17 cellular contexts compared by ENCODE assay signal in the genomic region with DNA sequence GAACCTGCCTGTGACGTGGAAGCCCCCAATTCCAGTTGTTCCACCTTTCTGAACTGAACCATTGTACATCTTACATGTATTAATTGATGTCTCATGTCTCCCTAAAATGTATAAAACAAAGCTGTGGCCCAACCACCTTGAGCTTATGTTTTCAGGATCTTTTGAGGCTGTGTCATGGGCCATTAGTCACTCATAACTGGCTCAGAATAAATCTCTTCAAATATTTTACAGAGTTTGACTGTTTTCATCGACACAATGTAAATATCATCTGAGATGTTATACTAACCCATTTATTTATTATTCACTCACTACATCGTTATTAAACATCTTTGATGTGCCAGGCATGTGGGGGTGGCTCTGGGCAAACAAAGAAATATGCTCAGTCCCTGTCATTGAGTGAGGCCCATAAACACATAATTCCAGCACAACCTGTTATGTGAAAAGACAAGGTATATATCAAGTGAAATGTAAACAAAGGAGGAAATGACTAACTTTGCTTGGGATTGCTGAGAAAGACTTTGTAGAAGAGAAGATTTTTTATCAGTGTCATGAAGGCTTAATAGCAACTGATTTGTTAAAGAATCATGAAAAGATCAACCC. TPM values are rescaled to one million over a fixed set of nuclear protein-coding genes. Genes with fewer than 3 reads are reported as not detected.
A peak's percentile ranks its signal among the peaks of the same experiment; 100 is the strongest.
DNase-seq lines count a peak whose midpoint lies in the region; ATAC-seq and TF ChIP-seq lines count a peak whose summit lies in the region.
"Had no signal": no experiment of that assay in that cellular context is flagged by ENCODE, and none has a peak within 500 bp of the region (broad histone marks: within the 10 kb centered on the region; RNA-seq: fewer than 3 reads in every experiment).

No MANE protein-coding gene starts in this region.

- intact Hi-C loops in PC-3 (cut with micrococcal nuclease) (loop anchor here (2.0 to 5.0 kb wide), 3 partner anchors 22 to 48 kb away; partner anchors contain the start of gene PPM1K), esophagus squamous epithelium (cut with DNase I) (no loop called here), left ventricle myocardium inferior (cut with micrococcal nuclease) (no loop called here)

- TF ChIP-seq CTCF in C4-2B (conservative IDR thresholded peaks at IDR 0.05) (no peak), DOHH2 (IDR thresholded peaks at IDR 0.05; ENCODE audit: low read depth, low read length, poor library complexity, severe bottlenecking) (no peak), PC-3 (conservative IDR thresholded peaks at IDR 0.05; ENCODE audit: low read depth, low read length) (no peak), esophagus squamous epithelium (IDR thresholded peaks at IDR 0.05) (no peak), left ventricle myocardium inferior (IDR thresholded peaks at IDR 0.05; ENCODE audit: borderline replicate concordance) (no peak)

- POLR2A ChIA-PET in PC-3 (lab: Charles Lee; ENCODE audit: unreplicated experiment), result no interaction called here

- H3K4me2 ChIP-seq in DOHH2 (ENCODE audit: low read length), result peak overlapping the region; percentile 94
- H3K4me2 ChIP-seq in PC-3 (ENCODE audit: low read length), result peak overlapping the region; percentile 72

- H3K36me3 ChIP-seq in DOHH2 (ENCODE audit: control insufficient read depth, low read length), result no peaks in the 10 kb centered on the region
- H3K36me3 ChIP-seq in PC-3 (ENCODE audit: low read depth, low read length), result no peaks in the 10 kb centered on the region
- no peaks in the 10 kb centered on the region for H3K36me3 ChIP-seq in esophagus squamous epithelium
- no peaks in the 10 kb centered on the region for H3K36me3 ChIP-seq in left ventricle myocardium inferior
- H3K36me3 ChIP-seq: thoracic aorta had no signal

- H3K4me3 ChIP-seq in DOHH2 (ENCODE audit: low read length) (no peak overlapping the region), PC-3 (ENCODE audit: low read length) (peak overlapping the region; percentile 32; the same call in 1 of the 2 replicates), esophagus squamous epithelium (peak overlapping the region in 2 of 4 donors; percentile 11 to 15), left ventricle myocardium inferior (no peak overlapping the region)
- H3K4me3 ChIP-seq: lung, thoracic aorta had no signal

- peaks cover 35% of the 10 kb centered on the region for H3K4me1 ChIP-seq in DOHH2 (ENCODE audit: control insufficient read depth, low read length)
- peaks cover 34% of the 10 kb centered on the region for H3K4me1 ChIP-seq in PC-3 (ENCODE audit: insufficient read depth, low read length)
- peaks cover 5 to 50% (median 8%) of the 10 kb centered on the region in 3 donors for H3K4me1 ChIP-seq in esophagus squamous epithelium
- peaks cover 15% of the 10 kb centered on the region for H3K4me1 ChIP-seq in left ventricle myocardium inferior

- peak; percentile 93 for DNase-seq in PC-3
- DNase-seq in esophagus squamous epithelium (lab: John Stamatoyannopoulos, UW), result no peak
- DNase-seq in left ventricle myocardium inferior, result no peak
- no peak for DNase-seq in GDM1 (lab: John Stamatoyannopoulos, UW)
- DNase-seq: activated T-cell treated with anti-CD3 and anti-CD28 coated beads, Interleukin-2, amount 50 U/mL, for 1 hour; amniotic stem cell; cerebellar nuclear complex; NCI-H2029; NCI-H774; retina had no signal

- H3K79me2 ChIP-seq in DOHH2 (ENCODE audit: control insufficient read depth, low read length), result no peaks in the 10 kb centered on the region
- no peaks in the 10 kb centered on the region for H3K79me2 ChIP-seq in PC-3 (ENCODE audit: low read length)

- ATAC-seq in PC-3, result peak; percentile 82
- no peak for ATAC-seq in GM18505 (IDR thresholded peaks at IDR 0.05; ENCODE audit: unreplicated experiment)
- ATAC-seq in HG03521 (IDR thresholded peaks at IDR 0.05; ENCODE audit: unreplicated experiment), result no peak
- ATAC-seq: activated CD4-positive, CD25-positive, alpha-beta regulatory T cell treated with anti-CD3 and anti-CD28 coated beads, Interleukin-2, amount 50 U/mL, for 24 hours had no signal

- peak overlapping the region; percentile 57; the same call in 1 of the 2 replicates for H3K27ac ChIP-seq in C4-2B
- no peak overlapping the region for H3K27ac ChIP-seq in DOHH2 (ENCODE audit: low read depth, low read length)
- peak overlapping the region; percentile 93 for H3K27ac ChIP-seq in PC-3 (ENCODE audit: low read length)
- peak overlapping the region in 3 of 4 donors; percentile 35 to 82 (median 81) for H3K27ac ChIP-seq in esophagus squamous epithelium
- no peak overlapping the region for H3K27ac ChIP-seq in left ventricle myocardium inferior (replicated peaks)
- H3K27ac ChIP-seq: thoracic aorta had no signal

- H3F3A ChIP-seq in DOHH2 (ENCODE audit: control insufficient read depth, insufficient read depth) (peaks cover 10% of the 10 kb centered on the region), PC-3 (ENCODE audit: low read length, unreplicated experiment) (no peaks in the 10 kb centered on the region)

- H3K9me3 ChIP-seq in DOHH2 (ENCODE audit: control insufficient read depth, insufficient read depth, low read length) (no peaks in the 10 kb centered on the region), PC-3 (ENCODE audit: low read length) (no peaks in the 10 kb centered on the region), esophagus squamous epithelium (no peaks in the 10 kb centered on the region), left ventricle myocardium inferior (replicated peaks) (peaks cover 4% of the 10 kb centered on the region)
- H3K9me3 ChIP-seq: thoracic aorta had no signal

- H3K27me3 ChIP-seq in DOHH2 (ENCODE audit: control insufficient read depth, low read length) (no peaks in the 10 kb centered on the region), PC-3 (ENCODE audit: low read length) (no peaks in the 10 kb centered on the region), esophagus squamous epithelium (no peaks in the 10 kb centered on the region), left ventricle myocardium inferior (ENCODE audit: low read depth) (no peaks in the 10 kb centered on the region)

- TF ChIP-seq POLR2A in esophagus squamous epithelium (IDR thresholded peaks at IDR 0.05), result no peak
- no peak for TF ChIP-seq POLR2A in GM18505 (IDR thresholded peaks at IDR 0.05; ENCODE audit: borderline replicate concordance, extremely low read depth, insufficient read depth, insufficient read length)

- 37 to 56% methylated on average over 3 of the region's 3 CpGs for WGBS in esophagus squamous epithelium, 2 donors

- H4K20me1 ChIP-seq in DOHH2 (ENCODE audit: control insufficient read depth, insufficient read depth, low read depth, low read length), result no peaks in the 10 kb centered on the region
- H4K20me1 ChIP-seq in PC-3 (ENCODE audit: low read length), result no peaks in the 10 kb centered on the region

- no peak overlapping the region for H2AFZ ChIP-seq in PC-3 (ENCODE audit: low read length)

- CTCF ChIA-PET in PC-3 (lab: Charles Lee), result interaction anchor here (0.6 to 1.0 kb wide), 2 partner anchors 100 to 197 kb away, joined by 3 to 4 read pairs; no protein-coding TSS in a partner anchor

- no TSS peak for BruUV-seq in PC-3 (replicated peaks; lab: Mats Ljungman, UMichigan)

- peak overlapping the region; percentile 48; the same call in 1 of the 2 replicates for H3K9ac ChIP-seq in PC-3 (ENCODE audit: low read length)

- no peaks in the 10 kb centered on the region for H3K9me2 ChIP-seq in DOHH2 (replicated peaks; ENCODE audit: control insufficient read depth, low read length)
- H3K9me2 ChIP-seq in PC-3 (replicated peaks; ENCODE audit: low read length), result no peaks in the 10 kb centered on the region

RNA-seq across cellular contexts. Expression of gene PPM1K, which starts 34.5 kb away (rescaled TPM):
- total RNA-seq in PC-3 (2014; rRNA removed) (3.0 and 5.7 TPM in 2 replicates), esophagus squamous epithelium (10 to 100 TPM in 3 of 4 donors, 1 to 10 TPM in 1; 4.4 to 34.0 (median 11.7) TPM), left ventricle myocardium inferior (248 TPM)

RNA-seq across cellular contexts. Expression of gene HERC6, which starts 59.8 kb away (rescaled TPM):
- total RNA-seq in PC-3 (2014; rRNA removed) (4.8 and 7.2 TPM in 2 replicates), esophagus squamous epithelium (10 to 100 TPM; 20.7 to 41.1 (median 28.7) TPM), left ventricle myocardium inferior (9.3 TPM)

Comparison
In these comparisons a context has a peak if more than half of its experiments do, and no peak if none do; other contexts are left out.
1. H3K27ac ChIP-seq: peak in C4-2B (single experiment), PC-3 (single experiment) and esophagus squamous epithelium (3 of 4); none in DOHH2 (single experiment) and left ventricle myocardium inferior (single experiment).